ENCODE assay signal across 8 cellular contexts in genomic region chr1:156741613-156741983, GRCh38. TPM values are rescaled to one million over a fixed set of nuclear protein-coding genes. Genes with fewer than 3 reads are reported as not detected.
DNase-seq lines count a peak whose midpoint lies in the region; ATAC-seq and TF ChIP-seq lines count a peak whose summit lies in the region.

No MANE protein-coding gene starts in this region.

- TF ChIP-seq CTCF in PC-3 (conservative IDR thresholded peaks at IDR 0.05; ENCODE audit: low read depth, low read length) (no peak), esophagus muscularis mucosa (IDR thresholded peaks at IDR 0.05) (no peak)

- no peaks in the 10 kb centered on the region for H3K9me2 ChIP-seq in PC-3 (replicated peaks; ENCODE audit: low read length)

- TSS peak; percentile 80 for BruUV-seq in PC-3 (replicated peaks; lab: Mats Ljungman, UMichigan)

- H3K79me2 ChIP-seq in PC-3 (ENCODE audit: low read length), result peaks cover 52% of the 10 kb centered on the region

- CTCF ChIA-PET in PC-3 (lab: Charles Lee), result interaction anchor here (0.6 to 1.6 kb wide), 6 partner anchors 13 to 118 kb away, joined by 3 to 11 read pairs (median 6); partner anchors contain the start of genes ISG20L2, METTL25B and PRCC

- intact Hi-C loops in PC-3 (cut with micrococcal nuclease), result loop anchor here (1.0 kb wide), 2 partner anchors 13 to 26 kb away; partner anchors contain the start of genes ISG20L2, METTL25B and PRCC
- intact Hi-C loops in esophagus muscularis mucosa (cut with DNase I), result no loop called here
- intact Hi-C loops in sciatic nerve (cut with DNase I), result loop anchor here (5.0 kb wide), 1 partner anchor 1509 kb away; no protein-coding TSS in a partner anchor

- peak overlapping the region; percentile 45 for H3K4me2 ChIP-seq in PC-3 (ENCODE audit: low read length)

- H3K27ac ChIP-seq in PC-3 (ENCODE audit: low read length) (peak overlapping the region; percentile 48), esophagus muscularis mucosa (replicated peaks in 1 of 4) (peak overlapping the region; percentile 80 to 88 (median 85))

- DNase-seq in PC-3 (no peak), esophagus muscularis mucosa (ENCODE audit: extremely low spot score) (no peak), sciatic nerve (ENCODE audit: low spot score) (no peak), iPS-NIHi11 (ENCODE audit: low spot score) (no peak), COLO668 (lab: John Stamatoyannopoulos, UW; ENCODE audit: unreplicated experiment) (no peak), NCI-H187 (lab: John Stamatoyannopoulos, UW) (no peak)

- TF ChIP-seq POLR2A in esophagus muscularis mucosa (IDR thresholded peaks at IDR 0.05; ENCODE audit: low read depth), result peak; percentile 0

- H3K27me3 ChIP-seq in PC-3 (ENCODE audit: low read length) (no peaks in the 10 kb centered on the region), esophagus muscularis mucosa (no peaks in the 10 kb centered on the region)

- ATAC-seq in GM18519 (IDR thresholded peaks at IDR 0.05; ENCODE audit: low FRiP score, unreplicated experiment) (peak; percentile 12), PC-3 (no peak), sciatic nerve (peak; percentile 2), GM21619 (IDR thresholded peaks at IDR 0.05; ENCODE audit: unreplicated experiment) (no peak)

- H3K36me3 ChIP-seq in PC-3 (ENCODE audit: low read depth, low read length) (peaks cover 46% of the 10 kb centered on the region), esophagus muscularis mucosa (peaks cover 14 to 55% (median 48%) of the 10 kb centered on the region in 4 donors)

- H2AFZ ChIP-seq in PC-3 (ENCODE audit: low read length), result peak overlapping the region; percentile 27

- H3K9ac ChIP-seq in PC-3 (ENCODE audit: low read length), result peak overlapping the region; percentile 10

- peaks cover 23% of the 10 kb centered on the region for H3F3A ChIP-seq in PC-3 (ENCODE audit: low read length, unreplicated experiment)

- TF ChIP-seq EP300 in esophagus muscularis mucosa (IDR thresholded peaks at IDR 0.05), result no peak

- H3K4me1 ChIP-seq in PC-3 (ENCODE audit: insufficient read depth, low read length) (peaks cover 28% of the 10 kb centered on the region), esophagus muscularis mucosa (peaks cover 30 to 51% (median 43%) of the 10 kb centered on the region in 4 donors)

- H4K20me1 ChIP-seq in PC-3 (ENCODE audit: low read length), result 0 out of 2 replicates have a peak, but pooled peaks cover 5% of the 10 kb centered on the region

- 65% methylated on average over 5 of the region's 5 CpGs for WGBS in esophagus muscularis mucosa

- H3K9me3 ChIP-seq in PC-3 (ENCODE audit: low read length) (no peaks in the 10 kb centered on the region), esophagus muscularis mucosa (no peaks in the 10 kb centered on the region)

- POLR2A ChIA-PET in PC-3 (lab: Charles Lee; ENCODE audit: unreplicated experiment), result interaction anchor here (0.6 to 1.7 kb wide), 9 partner anchors 10 to 141 kb away, joined by 3 to 28 read pairs (median 5); partner anchors contain the start of genes HDGF, ISG20L2, METTL25B and PRCC

- peak overlapping the region; percentile 16; the same call in 1 of the 2 replicates for H3K4me3 ChIP-seq in PC-3 (ENCODE audit: low read length)
- peak overlapping the region; percentile 60 to 72 (median 66) for H3K4me3 ChIP-seq in esophagus muscularis mucosa

RNA-seq across cellular contexts. Expression of gene MRPL24, which starts 0.7 kb away (rescaled TPM):
- 232 and 275 TPM in 2 replicates for total RNA-seq in PC-3 (2014; rRNA removed)
- total RNA-seq in esophagus muscularis mucosa, result 10 to 100 TPM; 43.5 to 67.4 (median 62.4) TPM
- 59.5 TPM for total RNA-seq in sciatic nerve

RNA-seq across cellular contexts. Expression of gene HDGF, which starts 9.9 kb away (rescaled TPM):
- total RNA-seq in PC-3 (2014; rRNA removed) (586 and 1,030 TPM in 2 replicates), esophagus muscularis mucosa (100 to 1,000 TPM; 124 to 239 (median 167) TPM), sciatic nerve (112 TPM)

RNA-seq across cellular contexts. Expression of gene ISG20L2, which starts 13.0 kb away (rescaled TPM):
- total RNA-seq in PC-3 (2014; rRNA removed) (39.2 and 51.7 TPM in 2 replicates), esophagus muscularis mucosa (10 to 100 TPM; 16.2 to 20.0 (median 19.0) TPM), sciatic nerve (19.4 TPM)

RNA-seq across cellular contexts. Expression of gene METTL25B, which starts 13.3 kb away (rescaled TPM):
- total RNA-seq in PC-3 (2014; rRNA removed), result 10.4 and 14.6 TPM in 2 replicates
- total RNA-seq in esophagus muscularis mucosa, result 10 to 100 TPM; 16.2 to 32.3 (median 18.0) TPM
- total RNA-seq in sciatic nerve, result 35.9 TPM

RNA-seq across cellular contexts. Expression of gene PRCC, which starts 25.7 kb away (rescaled TPM):
- total RNA-seq in PC-3 (2014; rRNA removed), result 103 TPM in 2 replicates
- total RNA-seq in esophagus muscularis mucosa, result 10 to 100 TPM; 21.2 to 43.6 (median 38.7) TPM
- total RNA-seq in sciatic nerve, result 52.8 TPM

Comparison
In these comparisons a context has a peak if more than half of its experiments do, and no peak if none do; other contexts are left out.
1. ATAC-seq: peak in GM18519 (single experiment) and sciatic nerve (single experiment); none in PC-3 (single experiment) and GM21619 (single experiment).